8 cellular contexts compared by ENCODE assay signal in the genomic region with DNA sequence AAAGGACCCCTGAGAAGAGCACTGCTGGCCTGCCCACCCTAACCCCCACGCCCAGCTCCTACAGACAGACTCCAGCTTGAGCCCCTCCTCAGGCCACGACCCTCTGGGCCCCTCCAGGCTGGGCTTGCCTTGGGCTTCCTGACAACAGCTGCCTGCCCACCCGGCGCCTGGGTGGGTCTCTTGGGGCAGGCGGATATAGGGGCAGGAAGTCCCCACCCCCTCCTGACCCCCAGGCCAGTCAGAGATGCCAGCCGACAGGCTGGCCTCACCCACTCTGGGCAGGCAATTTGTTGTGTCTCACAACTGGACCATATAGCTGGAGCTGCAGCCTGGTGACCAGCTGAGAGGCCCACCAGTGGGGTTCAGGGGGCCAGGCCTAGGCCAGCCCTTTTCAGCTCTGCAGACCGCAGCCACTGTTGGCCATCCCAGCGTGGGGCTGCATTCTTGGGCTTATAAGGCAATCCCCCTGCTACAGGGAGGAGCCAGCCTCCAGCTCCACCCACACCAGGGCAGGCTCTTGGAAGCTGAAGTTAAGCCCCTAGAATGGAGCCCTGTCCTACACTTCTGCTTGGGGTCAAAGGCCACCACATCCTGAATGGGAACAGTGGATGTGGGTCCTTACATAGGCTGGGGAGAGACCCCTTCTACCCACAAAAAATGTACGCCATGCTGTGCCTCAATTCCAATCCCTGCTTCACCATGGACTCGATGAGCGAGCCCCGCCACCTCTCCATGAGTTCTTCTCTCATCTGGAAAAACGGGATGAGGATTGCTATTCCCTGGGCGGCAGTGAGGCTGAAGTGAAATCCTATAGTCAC. TPM values are rescaled to one million over a fixed set of nuclear protein-coding genes. Genes with fewer than 3 reads are reported as not detected.
DNase-seq lines count a peak whose midpoint lies in the region; ATAC-seq and TF ChIP-seq lines count a peak whose summit lies in the region.

No MANE protein-coding gene starts in this region.

- H3K4me3 Mint-ChIP-seq in chondrocyte (ENCODE audit: unreplicated experiment) = peak overlapping the region; percentile 89

- H3K4me2 ChIP-seq in DND-41 (ENCODE audit: insufficient read depth, low read length) = peak overlapping the region; percentile 94; the same call in 1 of the 2 replicates

- peaks cover 15% of the 10 kb centered on the region for H3K36me3 Mint-ChIP-seq in chondrocyte (ENCODE audit: low read depth)

- H3K36me3 ChIP-seq in DND-41 (ENCODE audit: insufficient read depth, low read length) = no peaks in the 10 kb centered on the region
- peaks cover 5 to 18% of the 10 kb centered on the region in 2 donors for H3K36me3 ChIP-seq in lung (ENCODE audit: control insufficient read depth in 2 of 2, insufficient read depth in 2 of 2, low read length in 2 of 2)
- H3K36me3 ChIP-seq in uterus = no peaks in the 10 kb centered on the region

- H3K4me1 ChIP-seq in DND-41 (ENCODE audit: insufficient read depth, low read length) (peaks cover 20% of the 10 kb centered on the region), lung (ENCODE audit: control insufficient read depth in 2 of 2, insufficient read depth in 2 of 2, low read length in 2 of 2) (peaks cover 6 to 28% of the 10 kb centered on the region in 2 donors), uterus (peaks cover 17 to 44% of the 10 kb centered on the region in 2 donors)

- no peaks in the 10 kb centered on the region for H3K9me3 ChIP-seq in DND-41 (ENCODE audit: insufficient read depth, low read length, severe bottlenecking)
- no peaks in the 10 kb centered on the region for H3K9me3 ChIP-seq in lung (ENCODE audit: control insufficient read depth in 2 of 2, insufficient read depth in 1 of 2, low read length in 1 of 2)
- H3K9me3 ChIP-seq in uterus = no peaks in the 10 kb centered on the region

- H3K27me3 ChIP-seq in DND-41 (ENCODE audit: insufficient read depth, low read length, poor library complexity) (no peaks in the 10 kb centered on the region), lung (ENCODE audit: control insufficient read depth, insufficient read depth) (no peaks in the 10 kb centered on the region), uterus (no peaks in the 10 kb centered on the region)

- H4K20me1 ChIP-seq in DND-41 (ENCODE audit: insufficient read depth, low read length) = no peaks in the 10 kb centered on the region

- H3K79me2 ChIP-seq in DND-41 (ENCODE audit: insufficient read depth, low read length) = no peaks in the 10 kb centered on the region

- peak; percentile 59 to 67 for TF ChIP-seq POLR2A in uterus (IDR thresholded peaks at IDR 0.05)

- peaks cover 76% of the 10 kb centered on the region for H3K4me1 Mint-ChIP-seq in chondrocyte (ENCODE audit: low read depth)

- peak overlapping the region; percentile 91 for H3K27ac Mint-ChIP-seq in chondrocyte (ENCODE audit: unreplicated experiment)

- H2AFZ ChIP-seq in DND-41 (ENCODE audit: low read depth, low read length) = no peak overlapping the region

- no peak for ATAC-seq in DND-41 (ENCODE audit: insufficient read depth, low read depth)
- ATAC-seq in lung (ENCODE audit: insufficient read depth, low FRiP score) = no peak
- no peak for ATAC-seq in HG02870 (IDR thresholded peaks at IDR 0.05; ENCODE audit: unreplicated experiment)

- intact Hi-C loops in uterus (cut with DNase I; ENCODE audit: low total_unique reads) = no loop called here

- H3K27me3 Mint-ChIP-seq in chondrocyte (ENCODE audit: low read depth) = no peaks in the 10 kb centered on the region

- H3K9ac ChIP-seq in DND-41 (ENCODE audit: low read depth, low read length) = no peak overlapping the region

- DNase-seq in DND-41 = no peak
- peak; percentile 15 to 55 for DNase-seq in NOMO-1 (lab: John Stamatoyannopoulos, UW; ENCODE audit: unreplicated experiment in 2 of 2)
- no peak for DNase-seq in chondrocyte (ENCODE audit: low spot score)
- no peak for DNase-seq in lung (ENCODE audit: low spot score)
- peak; percentile 85 to 91 for DNase-seq in uterus
- DNase-seq in activated CD4-positive, alpha-beta T cell treated with anti-CD3 and anti-CD28 coated beads, Interleukin-2, amount 50 U/mL, for 48 hours = no peak
- DNase-seq in AML-193 (lab: John Stamatoyannopoulos, UW) = no peak

- TF ChIP-seq CTCF in DND-41 (IDR thresholded peaks at IDR 0.05; ENCODE audit: borderline replicate concordance, extremely low read depth, low read length, poor library complexity, severe bottlenecking) (no peak), chondrocyte (IDR thresholded peaks at IDR 0.05) (peak; percentile 48), lung (IDR thresholded peaks at IDR 0.05; ENCODE audit: control extremely low read depth, extremely low read depth) (no peak), uterus (IDR thresholded peaks at IDR 0.05) (no peak)

- H3K4me3 ChIP-seq in DND-41 (ENCODE audit: low read depth in 1 of 2, low read length in 2 of 2) = no peak overlapping the region
- no peak overlapping the region for H3K4me3 ChIP-seq in lung
- peak overlapping the region; percentile 64 to 74 for H3K4me3 ChIP-seq in uterus

- H3K27ac ChIP-seq in DND-41 (ENCODE audit: low read length) = no peak overlapping the region
- peak overlapping the region; percentile 78 to 85 for H3K27ac ChIP-seq in lung (ENCODE audit: low read depth in 1 of 2, low read length in 1 of 2)
- H3K27ac ChIP-seq in uterus = peak overlapping the region; percentile 97 to 98

- no peaks in the 10 kb centered on the region for H3K9me3 Mint-ChIP-seq in chondrocyte (ENCODE audit: low read depth)

- WGBS in lung, 2 donors = 57 to 63% methylated on average over 14 of the region's 14 CpGs

RNA-seq across cellular contexts. Expression of a gene that starts 2.0 kb away (rescaled TPM):
- total RNA-seq in chondrocyte (563 to 633 TPM (median 613 TPM) in 3 replicates), lung (100 to 1,000 TPM in 1 of 2 donors, 10 to 100 TPM in 1; 49.2 to 124 TPM), uterus (100 to 1,000 TPM; 102 to 543 (median 193) TPM)
- polyA plus RNA-seq in lung = 100 to 1,000 TPM in 1 of 2 donors, 10 to 100 TPM in 1; 65.5 to 102 TPM

RNA-seq across cellular contexts. Expression of a gene that starts 14.2 kb away (rescaled TPM):
- 4.7 to 7.7 TPM (median 7.5 TPM) in 3 replicates for total RNA-seq in chondrocyte
- 10 to 100 TPM; 15.6 to 73.5 TPM for total RNA-seq in lung
- 100 to 1,000 TPM in 1 of 2 donors, 10 to 100 TPM in 1; 22.0 to 146 TPM for polyA plus RNA-seq in lung
- 10 to 100 TPM in 1 of 4 donors, 1 to 10 TPM in 3; 3.6 to 20.0 (median 7.1) TPM for total RNA-seq in uterus

RNA-seq across cellular contexts. Expression of a gene that starts 21.3 kb away (rescaled TPM):
- 77.2 to 79.0 TPM (median 78.6 TPM) in 3 replicates for total RNA-seq in chondrocyte
- total RNA-seq in lung = 10 to 100 TPM; 64.9 to 82.4 TPM
- 100 to 1,000 TPM in 1 of 2 donors, 10 to 100 TPM in 1; 63.2 to 110 TPM for polyA plus RNA-seq in lung
- total RNA-seq in uterus = 100 to 1,000 TPM in 2 of 4 donors, 10 to 100 TPM in 2; 61.0 to 146 (median 95.6) TPM

RNA-seq across cellular contexts. Expression of a gene that starts 22.0 kb away (rescaled TPM):
- total RNA-seq in chondrocyte (207 to 277 TPM (median 274 TPM) in 3 replicates), lung (10 to 100 TPM; 36.5 to 38.3 TPM), uterus (100 to 1,000 TPM in 2 of 4 donors, 10 to 100 TPM in 2; 30.6 to 107 (median 82.7) TPM)
- polyA plus RNA-seq in lung = 10 to 100 TPM; 18.7 to 24.1 TPM

RNA-seq across cellular contexts. Expression of a gene that starts 48.8 kb away (rescaled TPM):
- 4.8 to 5.5 TPM (median 5.3 TPM) in 3 replicates for total RNA-seq in chondrocyte
- 1 to 10 TPM; 2.9 to 7.2 TPM for total RNA-seq in lung
- polyA plus RNA-seq in lung = 1 to 10 TPM; 1.9 to 5.0 TPM
- 1 to 10 TPM in 2 of 4 donors, not detected in 2; 1.9 to 3.0 TPM for total RNA-seq in uterus

Comparison
In these comparisons a context has a peak if more than half of its experiments do, and no peak if none do; other contexts are left out.
1. DNase-seq: peak in NOMO-1 (2 of 2) and uterus (2 of 2); none in DND-41 (single experiment), chondrocyte (single experiment), lung (single experiment), activated CD4-positive, alpha-beta T cell treated with anti-CD3 and anti-CD28 coated beads, Interleukin-2, amount 50 U/mL, for 48 hours (0 of 2) and AML-193 (0 of 2).
2. H3K4me3 ChIP-seq: peak in uterus (2 of 2); none in DND-41 (0 of 2) and lung (single experiment).